Comparison of ENCODE assay signal across 9 cellular contexts in the genomic region with DNA sequence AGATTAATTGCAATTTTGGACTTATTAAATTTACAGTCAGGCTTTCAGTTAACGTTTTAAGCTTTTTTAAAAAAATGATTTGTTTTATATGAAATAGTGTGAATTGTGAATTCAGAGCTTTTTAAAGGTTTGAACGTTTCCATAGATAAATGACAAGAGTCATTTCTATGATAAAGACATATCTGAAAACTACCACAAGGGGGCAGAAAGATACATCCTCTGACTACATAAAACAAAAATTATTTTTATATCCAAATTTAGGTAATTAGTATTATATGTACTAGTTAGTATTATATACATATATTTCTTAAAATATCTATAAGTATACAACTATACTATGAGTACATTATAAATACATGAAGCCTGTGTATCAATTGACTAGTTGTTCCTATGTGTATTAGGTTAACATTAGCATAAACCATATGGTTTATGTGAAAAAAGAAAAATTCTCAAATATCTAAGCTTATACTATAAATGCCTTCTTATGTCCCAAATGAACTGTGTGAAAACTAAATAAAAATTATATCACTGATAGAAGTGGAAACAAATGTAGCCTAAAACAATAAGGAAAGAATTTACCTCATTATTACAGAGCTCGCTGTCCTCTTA.
A peak's percentile ranks its signal among the peaks of the same experiment; 100 is the strongest.
DNase-seq lines count a peak whose midpoint lies in the region; FAIRE-seq lines count a peak whose summit lies in the region.
"Had no signal": no experiment of that assay in that cellular context is flagged by ENCODE, and none has a peak within 500 bp of the region (broad histone marks: within the 10 kb centered on the region; RNA-seq: fewer than 3 reads in every experiment).

No MANE protein-coding gene starts in this region.

- no peaks in the 10 kb centered on the region for H3K9me3 Mint-ChIP-seq in activated naive CD8-positive, alpha-beta T cell treated with anti-CD3 and anti-CD28 coated beads for 36 hours

- 28 to 40% (median 34%) methylated on average over 3 of the region's 3 CpGs for WGBS in small intestine, 3 donors

- no peaks in the 10 kb centered on the region for H3K36me3 ChIP-seq in small intestine (ENCODE audit: control insufficient read depth in 2 of 2, insufficient read depth in 2 of 2, low read length in 2 of 2)

- no peak overlapping the region for H3K27ac Mint-ChIP-seq in activated naive CD8-positive, alpha-beta T cell treated with anti-CD3 and anti-CD28 coated beads for 36 hours

- H3K27ac ChIP-seq in small intestine (ENCODE audit: low read depth in 1 of 2, low read length in 1 of 2): no peak overlapping the region
- H3K27ac ChIP-seq: SK-N-MC had no signal

- peak; percentile 4 for DNase-seq in NCI-H2196 (lab: John Stamatoyannopoulos, UW; ENCODE audit: unreplicated experiment)
- DNase-seq in NCI-H2196 treated with DMSO at 0.1 percent for 48 hours (lab: John Stamatoyannopoulos, UW; ENCODE audit: unreplicated experiment): no peak
- peak; percentile 25 for DNase-seq in NCI-H526 treated with DMSO at 0.1 percent for 48 hours (lab: John Stamatoyannopoulos, UW)
- peak; percentile 14 for DNase-seq in small intestine
- no peak for DNase-seq in activated T-cell treated with anti-CD3 and anti-CD28 coated beads, Interleukin-2, amount 50 U/mL, for 1 hour
- DNase-seq in KG1 (lab: John Stamatoyannopoulos, UW): no peak
- no peak for DNase-seq in activated naive CD8-positive, alpha-beta T cell treated with anti-CD3 and anti-CD28 coated beads for 36 hours

- no peak overlapping the region for H3K4me3 Mint-ChIP-seq in activated naive CD8-positive, alpha-beta T cell treated with anti-CD3 and anti-CD28 coated beads for 36 hours

- no peaks in the 10 kb centered on the region for H3K36me3 Mint-ChIP-seq in activated naive CD8-positive, alpha-beta T cell treated with anti-CD3 and anti-CD28 coated beads for 36 hours

- H3K4me3 ChIP-seq in small intestine (ENCODE audit: low read depth in 1 of 2, low read length in 2 of 2): no peak overlapping the region
- H3K4me3 ChIP-seq: SK-N-MC had no signal

- H3K4me1 Mint-ChIP-seq in activated naive CD8-positive, alpha-beta T cell treated with anti-CD3 and anti-CD28 coated beads for 36 hours: peaks cover 8% of the 10 kb centered on the region

- H3K4me1 ChIP-seq in small intestine (ENCODE audit: control insufficient read depth in 2 of 2, insufficient read depth in 1 of 2, low read depth in 1 of 2, low read length in 1 of 2): no peaks in the 10 kb centered on the region

- no peaks in the 10 kb centered on the region for H3K9me3 ChIP-seq in small intestine (ENCODE audit: control insufficient read depth, low read depth)

- FAIRE-seq in endometrium (lab: Jason Lieb, UNC) (peak; percentile 96), small intestine (lab: Jason Lieb, UNC) (peak; percentile 96)

- H3K27me3 Mint-ChIP-seq in activated naive CD8-positive, alpha-beta T cell treated with anti-CD3 and anti-CD28 coated beads for 36 hours: peaks cover 19% of the 10 kb centered on the region

- no peaks in the 10 kb centered on the region for H3K27me3 ChIP-seq in small intestine (ENCODE audit: control insufficient read depth in 2 of 2, insufficient read depth in 2 of 2, low read length in 2 of 2)

Comparison
In these comparisons a context has a peak if more than half of its experiments do, and no peak if none do; other contexts are left out.
1. DNase-seq: peak in NCI-H2196 (single experiment), NCI-H526 treated with DMSO at 0.1 percent for 48 hours (single experiment) and small intestine (single experiment); none in NCI-H2196 treated with DMSO at 0.1 percent for 48 hours (single experiment), activated T-cell treated with anti-CD3 and anti-CD28 coated beads, Interleukin-2, amount 50 U/mL, for 1 hour (single experiment), KG1 (single experiment) and activated naive CD8-positive, alpha-beta T cell treated with anti-CD3 and anti-CD28 coated beads for 36 hours (single experiment).